In genomic region chr20:24703284-24703610, GRCh38 we compare ENCODE assay signal across 20 cellular contexts.
A peak's percentile ranks its signal among the peaks of the same experiment; 100 is the strongest.
DNase-seq lines count a peak whose midpoint lies in the region; ATAC-seq and TF ChIP-seq lines count a peak whose summit lies in the region.
"Had no signal": no experiment of that assay in that cellular context is flagged by ENCODE, and none has a peak within 500 bp of the region (broad histone marks: within the 10 kb centered on the region; RNA-seq: fewer than 3 reads in every experiment).

No MANE protein-coding gene starts in this region.

- no peak for TF ChIP-seq POLR2A in vagina (IDR thresholded peaks at IDR 0.05)

- no peak for TF ChIP-seq CTCF in coronary artery (IDR thresholded peaks at IDR 0.05)
- TF ChIP-seq CTCF in vagina (IDR thresholded peaks at IDR 0.05), result no peak
- TF ChIP-seq CTCF in upper lobe of right lung (IDR thresholded peaks at IDR 0.05), result no peak

- H3K27me3 ChIP-seq in vagina, result no peaks in the 10 kb centered on the region
- peaks cover 7% of the 10 kb centered on the region for H3K27me3 ChIP-seq in upper lobe of right lung
- H3K27me3 ChIP-seq: BLaER1 had no signal

- H3K27ac ChIP-seq in coronary artery (no peak overlapping the region), vagina (no peak overlapping the region), upper lobe of right lung (no peak overlapping the region)
- H3K27ac ChIP-seq: 22Rv1, BLaER1, C4-2B, GM23248 had no signal

- H3K36me3 ChIP-seq in vagina (no peaks in the 10 kb centered on the region), upper lobe of right lung (no peaks in the 10 kb centered on the region)
- H3K36me3 ChIP-seq: BLaER1, HAP-1 had no signal

- H3K9me3 ChIP-seq in vagina (no peaks in the 10 kb centered on the region), upper lobe of right lung (no peaks in the 10 kb centered on the region)
- H3K9me3 ChIP-seq: BLaER1, Caco-2, HAP-1 had no signal

- H3K4me3 ChIP-seq in coronary artery (no peak overlapping the region), vagina (no peak overlapping the region), upper lobe of right lung (no peak overlapping the region)
- H3K4me3 ChIP-seq: BLaER1, GM12878, GM23248, HAP-1 had no signal

- intact Hi-C loops in vagina (cut with DNase I) (no loop called here), upper lobe of right lung (cut with DNase I) (no loop called here)

- H3K4me1 ChIP-seq in vagina (no peaks in the 10 kb centered on the region), upper lobe of right lung (no peaks in the 10 kb centered on the region)
- H3K4me1 ChIP-seq: Caco-2, HAP-1 had no signal

- DNase-seq in activated CD8-positive, alpha-beta memory T cell treated with anti-CD3 and anti-CD28 coated beads for 24 hours, result peak; percentile 19
- DNase-seq in activated CD8-positive, alpha-beta memory T cell treated with anti-CD3 and anti-CD28 coated beads, Interleukin-2, amount 50 U/mL, for 48 hours, result no peak
- DNase-seq in coronary artery (ENCODE audit: low spot score) (peak; percentile 38), islet precursor cell (peak; percentile 29), vagina (ENCODE audit: extremely low spot score in 2 of 2) (peak; percentile 84 to 91), upper lobe of right lung (no peak), epidermal melanocyte (ENCODE audit: insufficient read length, low spot score) (no peak)
- DNase-seq: Caco-2; CD4-positive, CD25-positive, alpha-beta regulatory T cell; CD8-positive, alpha-beta T cell; DMS153; DND-41; GM23248; HFFc6 had no signal

- no peak for ATAC-seq in upper lobe of right lung
- ATAC-seq in HG02678 (IDR thresholded peaks at IDR 0.05; ENCODE audit: unreplicated experiment), result no peak
- ATAC-seq: CD8-positive, alpha-beta T cell; GM12878 had no signal

Comparison
In these comparisons a context has a peak if more than half of its experiments do, and no peak if none do; other contexts are left out.
1. DNase-seq: peak in activated CD8-positive, alpha-beta memory T cell treated with anti-CD3 and anti-CD28 coated beads for 24 hours (single experiment), coronary artery (single experiment), islet precursor cell (single experiment) and vagina (2 of 2); none in activated CD8-positive, alpha-beta memory T cell treated with anti-CD3 and anti-CD28 coated beads, Interleukin-2, amount 50 U/mL, for 48 hours (single experiment), upper lobe of right lung (single experiment) and epidermal melanocyte (single experiment).